13 cellular contexts compared by ENCODE assay signal in genomic region chr5:129120158-129120581, GRCh38. TPM values are rescaled to one million over a fixed set of nuclear protein-coding genes. Genes with fewer than 3 reads are reported as not detected.
DNase-seq lines count a peak whose midpoint lies in the region; ATAC-seq, FAIRE-seq and TF ChIP-seq lines count a peak whose summit lies in the region.
"Had no signal": no experiment of that assay in that cellular context is flagged by ENCODE, and none has a peak within 500 bp of the region (broad histone marks: within the 10 kb centered on the region; RNA-seq: fewer than 3 reads in every experiment).

No MANE protein-coding gene starts in this region.

- intact Hi-C loops in activated B cell treated with CpG ODN at 0.5 μM for 24 hours (cut with micrococcal nuclease) = no loop called here
- intact Hi-C loops in MCF 10A (cut with micrococcal nuclease) = no loop called here

- H3K27me3 Mint-ChIP-seq in activated B cell treated with CpG ODN at 0.5 μM for 24 hours = no peaks in the 10 kb centered on the region
- H3K27me3 Mint-ChIP-seq in MCF 10A (ENCODE audit: insufficient read depth, unreplicated experiment) = no peaks in the 10 kb centered on the region
- H3K27me3 Mint-ChIP-seq: activated CD4-positive, alpha-beta memory T cell treated with anti-CD3 and anti-CD28 coated beads, Interleukin-2, amount 10 ng/mL, durations not matched to agents 7 days and 5 days; activated naive CD8-positive, alpha-beta T cell had no signal

- H3K36me3 Mint-ChIP-seq in activated B cell treated with CpG ODN at 0.5 μM for 24 hours (ENCODE audit: low read depth) (peaks cover 5% of the 10 kb centered on the region), MCF 10A (ENCODE audit: insufficient read depth, unreplicated experiment) (no peaks in the 10 kb centered on the region)

- no peak for DNase-seq in activated B cell treated with CpG ODN at 0.5 μM for 24 hours
- no peak for DNase-seq in NCI-H1105 (lab: John Stamatoyannopoulos, UW)
- DNase-seq in HTR-8/SVneo (ENCODE audit: insufficient read length, low spot score) = no peak
- no peak for DNase-seq in MCF 10A (ENCODE audit: unreplicated experiment)
- DNase-seq in kidney glomerular epithelial cell (lab: John Stamatoyannopoulos, UW) = no peak
- DNase-seq: activated CD4-positive, alpha-beta memory T cell treated with anti-CD3 and anti-CD28 coated beads, Interleukin-2, amount 10 ng/mL, durations not matched to agents 7 days and 5 days; Caco-2; colonic mucosa; immature natural killer cell had no signal

- CTCF ChIA-PET in activated B cell treated with CpG ODN at 0.5 μM for 24 hours (lab: Charles Lee) (no interaction called here), MCF 10A (lab: Yijun Ruan, JAX) (interaction anchor here (0.7 to 2.9 kb wide), 6 partner anchors 9 to 651 kb away, joined by 3 to 11 read pairs (median 6); no protein-coding TSS in a partner anchor)

- H3K4me1 Mint-ChIP-seq in activated B cell treated with CpG ODN at 0.5 μM for 24 hours (peaks cover 9% of the 10 kb centered on the region), MCF 10A (ENCODE audit: insufficient read depth, unreplicated experiment) (no peaks in the 10 kb centered on the region)
- H3K4me1 Mint-ChIP-seq: activated CD4-positive, alpha-beta memory T cell treated with anti-CD3 and anti-CD28 coated beads, Interleukin-2, amount 10 ng/mL, durations not matched to agents 7 days and 5 days had no signal

- ATAC-seq in GM18870 (IDR thresholded peaks at IDR 0.05; ENCODE audit: unreplicated experiment) (peak; percentile 76), GM21526 (IDR thresholded peaks at IDR 0.05; ENCODE audit: low FRiP score, unreplicated experiment) (peak; percentile 43), HG03060 (IDR thresholded peaks at IDR 0.05; ENCODE audit: low read depth, unreplicated experiment) (peak; percentile 60), activated B cell treated with CpG ODN at 0.5 μM for 24 hours (ENCODE audit: low read depth) (peak; percentile 47)

- H3K27ac Mint-ChIP-seq in activated B cell treated with CpG ODN at 0.5 μM for 24 hours = no peak overlapping the region
- no peak overlapping the region for H3K27ac Mint-ChIP-seq in MCF 10A (ENCODE audit: low read depth, unreplicated experiment)
- H3K27ac Mint-ChIP-seq: activated CD4-positive, alpha-beta memory T cell treated with anti-CD3 and anti-CD28 coated beads, Interleukin-2, amount 10 ng/mL, durations not matched to agents 7 days and 5 days; activated naive CD8-positive, alpha-beta T cell; immature natural killer cell had no signal

- no peak for FAIRE-seq in HTR-8/SVneo (lab: Jason Lieb, UNC)

- H3K9me3 Mint-ChIP-seq in activated B cell treated with CpG ODN at 0.5 μM for 24 hours = no peaks in the 10 kb centered on the region
- H3K9me3 Mint-ChIP-seq in MCF 10A (ENCODE audit: unreplicated experiment) = no peaks in the 10 kb centered on the region
- H3K9me3 Mint-ChIP-seq: activated CD4-positive, alpha-beta memory T cell treated with anti-CD3 and anti-CD28 coated beads, Interleukin-2, amount 10 ng/mL, durations not matched to agents 7 days and 5 days; immature natural killer cell had no signal

- POLR2A ChIA-PET in activated B cell treated with CpG ODN at 0.5 μM for 24 hours (lab: Charles Lee) = no interaction called here
- POLR2A ChIA-PET in MCF 10A (lab: Yijun Ruan, JAX) = interaction anchor here (1.3 kb wide), 1 partner anchor 26 kb away, joined by 4 read pairs; the partner anchor contains the start of gene ISOC1

- TF ChIP-seq CTCF in activated B cell treated with CpG ODN at 0.5 μM for 24 hours (IDR thresholded peaks at IDR 0.05) (no peak), MCF 10A (IDR thresholded peaks at IDR 0.05; ENCODE audit: unreplicated experiment) (no peak)

- no TSS peak for BruUV-seq in MCF 10A (replicated peaks; lab: Mats Ljungman, UMichigan)

- no peak overlapping the region for H3K4me3 Mint-ChIP-seq in activated B cell treated with CpG ODN at 0.5 μM for 24 hours
- H3K4me3 Mint-ChIP-seq in MCF 10A (ENCODE audit: unreplicated experiment) = no peak overlapping the region
- H3K4me3 Mint-ChIP-seq: activated CD4-positive, alpha-beta memory T cell treated with anti-CD3 and anti-CD28 coated beads, Interleukin-2, amount 10 ng/mL, durations not matched to agents 7 days and 5 days; activated naive CD8-positive, alpha-beta T cell; immature natural killer cell had no signal

RNA-seq across cellular contexts. Expression of gene ISOC1, which starts 25.6 kb away (rescaled TPM):
- total RNA-seq in activated B cell treated with CpG ODN at 0.5 μM for 24 hours (9.9 and 10.7 TPM in 2 replicates), MCF 10A (2022) (11.2 and 12.8 TPM in 2 replicates)
